Comparison of ENCODE assay signal across 1 cellular context in the genomic region with DNA sequence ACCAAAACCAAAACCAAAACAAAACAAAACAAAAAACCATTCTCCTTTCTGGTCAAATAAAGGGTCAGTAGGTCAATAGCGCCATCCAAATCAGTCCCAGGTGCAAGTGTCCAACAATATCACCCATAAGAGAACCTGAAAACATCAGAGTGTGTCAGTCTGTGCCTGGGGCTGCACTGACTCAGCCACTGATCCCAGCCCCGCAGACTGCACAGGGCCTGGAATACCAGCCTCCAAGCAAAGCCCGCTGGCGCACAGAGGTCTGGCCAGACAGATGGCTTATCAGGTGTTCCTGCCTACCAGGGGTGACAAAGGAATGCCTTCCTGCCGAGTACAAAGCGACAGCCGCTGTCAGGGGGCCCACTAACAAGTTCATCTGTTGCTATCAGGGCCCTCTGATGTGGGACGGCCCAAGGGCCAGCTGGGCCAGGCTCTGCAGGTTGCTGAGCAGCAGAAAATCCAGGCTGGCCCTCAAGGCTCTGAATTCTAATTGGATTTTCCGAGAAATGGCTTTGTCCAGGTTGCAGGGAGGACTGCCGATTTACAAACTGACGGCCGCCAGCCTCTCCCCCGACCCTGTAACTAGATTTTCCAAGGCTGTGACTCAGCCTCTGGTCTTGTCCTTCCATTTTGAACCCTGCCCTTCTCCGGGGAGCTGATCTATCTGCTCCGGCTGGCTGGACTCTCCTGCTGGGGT.
TF ChIP-seq lines count a peak whose summit lies in the region.

No MANE protein-coding gene starts in this region.

TF ChIP-seq in GM12878, 131 proteins besides CTCF, POLR2A, EP300 and RAD21:
- TF ChIP-seq CHD2 (IDR thresholded peaks at IDR 0.05; ENCODE audit: borderline replicate concordance, low read depth, low read length), result no peak
- TF ChIP-seq, protein P1, sequence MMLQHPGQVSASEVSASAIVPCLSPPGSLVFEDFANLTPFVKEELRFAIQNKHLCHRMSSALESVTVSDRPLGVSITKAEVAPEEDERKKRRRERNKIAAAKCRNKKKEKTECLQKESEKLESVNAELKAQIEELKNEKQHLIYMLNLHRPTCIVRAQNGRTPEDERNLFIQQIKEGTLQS (IDR thresholded peaks at IDR 0.05; ENCODE audit: borderline replicate concordance, extremely low read depth, low read depth, low read length), result no peak
- TF ChIP-seq NR2F1 (conservative IDR thresholded peaks at IDR 0.05), result peak; percentile 77
- TF ChIP-seq SUZ12 (IDR thresholded peaks at IDR 0.05; ENCODE audit: unreplicated experiment), result no peak
- no peak for TF ChIP-seq MYC (IDR thresholded peaks at IDR 0.05; ENCODE audit: insufficient read depth, insufficient read length, insufficient replicate concordance, low read length, severe bottlenecking)
- TF ChIP-seq BHLHE40 (IDR thresholded peaks at IDR 0.05; ENCODE audit: borderline replicate concordance in 1 of 2, low read depth in 2 of 2, low read length in 1 of 2), result no peak
- TF ChIP-seq ZZZ3 (IDR thresholded peaks at IDR 0.05; ENCODE audit: control insufficient read depth, insufficient read length, low read depth), result no peak
- TF ChIP-seq, protein P2, sequence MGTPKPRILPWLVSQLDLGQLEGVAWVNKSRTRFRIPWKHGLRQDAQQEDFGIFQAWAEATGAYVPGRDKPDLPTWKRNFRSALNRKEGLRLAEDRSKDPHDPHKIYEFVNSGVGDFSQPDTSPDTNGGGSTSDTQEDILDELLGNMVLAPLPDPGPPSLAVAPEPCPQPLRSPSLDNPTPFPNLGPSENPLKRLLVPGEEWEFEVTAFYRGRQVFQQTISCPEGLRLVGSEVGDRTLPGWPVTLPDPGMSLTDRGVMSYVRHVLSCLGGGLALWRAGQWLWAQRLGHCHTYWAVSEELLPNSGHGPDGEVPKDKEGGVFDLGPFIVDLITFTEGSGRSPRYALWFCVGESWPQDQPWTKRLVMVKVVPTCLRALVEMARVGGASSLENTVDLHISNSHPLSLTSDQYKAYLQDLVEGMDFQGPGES (IDR thresholded peaks at IDR 0.05), result no peak
- TF ChIP-seq HDAC2 (IDR thresholded peaks at IDR 0.05), result no peak
- TF ChIP-seq, protein P3, sequence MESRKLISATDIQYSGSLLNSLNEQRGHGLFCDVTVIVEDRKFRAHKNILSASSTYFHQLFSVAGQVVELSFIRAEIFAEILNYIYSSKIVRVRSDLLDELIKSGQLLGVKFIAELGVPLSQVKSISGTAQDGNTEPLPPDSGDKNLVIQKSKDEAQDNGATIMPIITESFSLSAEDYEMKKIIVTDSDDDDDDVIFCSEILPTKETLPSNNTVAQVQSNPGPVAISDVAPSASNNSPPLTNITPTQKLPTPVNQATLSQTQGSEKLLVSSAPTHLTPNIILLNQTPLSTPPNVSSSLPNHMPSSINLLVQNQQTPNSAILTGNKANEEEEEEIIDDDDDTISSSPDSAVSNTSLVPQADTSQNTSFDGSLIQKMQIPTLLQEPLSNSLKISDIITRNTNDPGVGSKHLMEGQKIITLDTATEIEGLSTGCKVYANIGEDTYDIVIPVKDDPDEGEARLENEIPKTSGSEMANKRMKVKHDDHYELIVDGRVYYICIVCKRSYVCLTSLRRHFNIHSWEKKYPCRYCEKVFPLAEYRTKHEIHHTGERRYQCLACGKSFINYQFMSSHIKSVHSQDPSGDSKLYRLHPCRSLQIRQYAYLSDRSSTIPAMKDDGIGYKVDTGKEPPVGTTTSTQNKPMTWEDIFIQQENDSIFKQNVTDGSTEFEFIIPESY (IDR thresholded peaks at IDR 0.05), result peak; percentile 74; the same call in 1 of the 2 replicates
